Comparison of ENCODE assay signal across 8 cellular contexts in the genomic region with DNA sequence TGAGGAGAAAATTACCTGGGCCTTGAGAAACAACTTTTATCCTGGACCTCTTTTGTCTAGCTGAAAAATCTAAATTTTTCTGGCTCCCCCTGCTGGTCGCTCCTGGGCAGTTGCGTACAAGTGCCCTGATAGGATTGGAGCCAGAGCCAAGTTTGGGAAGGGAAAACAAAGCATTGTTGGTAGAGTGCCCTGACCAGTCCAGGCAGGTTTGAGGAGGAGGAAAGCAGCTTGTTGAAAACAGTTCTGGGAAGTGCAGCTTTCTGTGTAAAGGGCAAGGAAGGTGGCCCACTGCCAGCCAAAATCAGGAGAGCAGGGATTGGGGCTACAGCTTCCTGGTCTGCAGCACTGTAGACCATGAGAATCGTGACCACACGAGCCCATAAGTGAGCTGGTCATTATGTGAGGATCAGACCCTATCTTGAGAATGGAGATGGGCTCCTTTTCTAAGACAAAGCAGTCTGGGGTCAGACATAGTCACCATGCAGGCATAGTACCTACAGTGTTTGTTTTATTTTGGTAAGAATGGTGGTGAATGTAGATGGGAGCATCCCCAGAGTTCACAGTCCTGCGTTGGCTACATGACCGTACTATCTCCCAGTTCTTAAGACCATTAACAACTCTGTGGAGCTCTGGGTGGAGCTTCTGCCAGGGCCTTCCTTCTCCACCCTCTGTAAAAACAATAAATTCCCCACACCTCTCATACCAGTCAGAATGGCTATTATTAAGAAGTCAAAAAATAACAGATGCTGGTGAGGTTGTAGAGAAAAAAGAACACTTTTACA. TPM values are rescaled to one million over a fixed set of nuclear protein-coding genes. Genes with fewer than 3 reads are reported as not detected.
A peak's percentile ranks its signal among the peaks of the same experiment; 100 is the strongest.
DNase-seq lines count a peak whose midpoint lies in the region; ATAC-seq, FAIRE-seq and TF ChIP-seq lines count a peak whose summit lies in the region.

No MANE protein-coding gene starts in this region.

- TF ChIP-seq POLR2A in GM12892 (IDR thresholded peaks at IDR 0.05; ENCODE audit: low read depth, low read length), result no peak

- DNase-seq in GM12892 (ENCODE audit: insufficient read length) (no peak), NCI-H2171 (lab: John Stamatoyannopoulos, UW) (peak; percentile 9), dermis blood vessel endothelial cell (peak; percentile 86), left colon (peak; percentile 82 to 85)
- peak; percentile 89 for DNase-seq in activated CD4-positive, alpha-beta T cell treated with anti-CD3 and anti-CD28 coated beads, Interleukin-2, amount 10 ng/mL, durations not matched to agents 24 days and 14 days
- peak; percentile 72 to 80 for DNase-seq in stimulated activated CD4-positive, alpha-beta T cell treated with anti-CD3 and anti-CD28 coated beads, Interleukin-2, amount 100 ng/mL, for 24 hours

- H3K4me1 Mint-ChIP-seq in activated CD4-positive, alpha-beta T cell treated with anti-CD3 and anti-CD28 coated beads, Interleukin-2, amount 10 ng/mL, durations not matched to agents 24 days and 14 days, result peaks cover 7% of the 10 kb centered on the region

- H3K36me3 Mint-ChIP-seq in activated CD4-positive, alpha-beta T cell treated with anti-CD3 and anti-CD28 coated beads, Interleukin-2, amount 10 ng/mL, durations not matched to agents 24 days and 14 days (ENCODE audit: low read depth), result peaks cover 18% of the 10 kb centered on the region

- intact Hi-C loops in activated CD4-positive, alpha-beta T cell treated with anti-CD3 and anti-CD28 coated beads, Interleukin-2, amount 10 ng/mL, durations not matched to agents 24 days and 14 days (cut with micrococcal nuclease), result loop anchor here (1.0 to 5.0 kb wide), 4 partner anchors 21 to 101 kb away; a partner anchor contains a TSS
- intact Hi-C loops in left colon (cut with DNase I, micrococcal nuclease), result no loop called here

- no peaks in the 10 kb centered on the region for H3K27me3 Mint-ChIP-seq in activated CD4-positive, alpha-beta T cell treated with anti-CD3 and anti-CD28 coated beads, Interleukin-2, amount 10 ng/mL, durations not matched to agents 24 days and 14 days

- H3K9me3 Mint-ChIP-seq in activated CD4-positive, alpha-beta T cell treated with anti-CD3 and anti-CD28 coated beads, Interleukin-2, amount 10 ng/mL, durations not matched to agents 24 days and 14 days, result peaks cover 9% of the 10 kb centered on the region

- H3K27ac Mint-ChIP-seq in activated CD4-positive, alpha-beta T cell treated with anti-CD3 and anti-CD28 coated beads, Interleukin-2, amount 10 ng/mL, durations not matched to agents 24 days and 14 days, result no peak overlapping the region

- ATAC-seq in left colon, result peak; percentile 98
- ATAC-seq in HG03025 (IDR thresholded peaks at IDR 0.05; ENCODE audit: low FRiP score, unreplicated experiment), result no peak
- ATAC-seq in HG03097 (IDR thresholded peaks at IDR 0.05; ENCODE audit: low FRiP score, unreplicated experiment), result no peak

- FAIRE-seq in GM12892 (lab: Jason Lieb, UNC), result peak; percentile 68

- H3K4me3 Mint-ChIP-seq in activated CD4-positive, alpha-beta T cell treated with anti-CD3 and anti-CD28 coated beads, Interleukin-2, amount 10 ng/mL, durations not matched to agents 24 days and 14 days, result no peak overlapping the region

RNA-seq across cellular contexts. Expression of a gene that starts 21.3 kb away (rescaled TPM):
- 4.5 TPM for polyA plus RNA-seq in GM12892 (2012; ENCODE audit: missing spikeins)
- total RNA-seq in activated CD4-positive, alpha-beta T cell treated with anti-CD3 and anti-CD28 coated beads, Interleukin-2, amount 10 ng/mL, durations not matched to agents 24 days and 14 days, result 12.4 TPM in 2 replicates
- total RNA-seq in dermis blood vessel endothelial cell (15.4 and 17.2 TPM in 2 replicates), left colon (10 to 100 TPM in 1 of 2 donors, 1 to 10 TPM in 1; 8.1 to 21.9 TPM)

RNA-seq across cellular contexts. Expression of a gene that starts 32.6 kb away (rescaled TPM):
- 8.2 TPM for polyA plus RNA-seq in GM12892 (2012; ENCODE audit: missing spikeins)
- 33.8 and 34.7 TPM in 2 replicates for total RNA-seq in activated CD4-positive, alpha-beta T cell treated with anti-CD3 and anti-CD28 coated beads, Interleukin-2, amount 10 ng/mL, durations not matched to agents 24 days and 14 days
- total RNA-seq in dermis blood vessel endothelial cell, result 17.0 and 20.3 TPM in 2 replicates
- 10 to 100 TPM; 11.0 to 15.0 TPM for total RNA-seq in left colon
